8 cellular contexts compared by ENCODE assay signal in genomic region chr5:154444559-154445421, GRCh38. TPM values are rescaled to one million over a fixed set of nuclear protein-coding genes. Genes with fewer than 3 reads are reported as not detected.
DNase-seq lines count a peak whose midpoint lies in the region; ATAC-seq and TF ChIP-seq lines count a peak whose summit lies in the region.

No MANE protein-coding gene starts in this region.

- H3K27ac Mint-ChIP-seq in activated CD8-positive, alpha-beta memory T cell treated with anti-CD3 and anti-CD28 coated beads, Interleukin-2, amount 10 ng/mL, durations not matched to agents 7 days and 5 days: peak overlapping the region; percentile 95
- H3K27ac Mint-ChIP-seq in osteocyte (ENCODE audit: unreplicated experiment): peak overlapping the region; percentile 91

- H3K27me3 Mint-ChIP-seq in activated CD8-positive, alpha-beta memory T cell treated with anti-CD3 and anti-CD28 coated beads, Interleukin-2, amount 10 ng/mL, durations not matched to agents 7 days and 5 days: no peaks in the 10 kb centered on the region
- H3K27me3 Mint-ChIP-seq in osteocyte (ENCODE audit: unreplicated experiment): no peaks in the 10 kb centered on the region

- H3K4me1 Mint-ChIP-seq in activated CD8-positive, alpha-beta memory T cell treated with anti-CD3 and anti-CD28 coated beads, Interleukin-2, amount 10 ng/mL, durations not matched to agents 7 days and 5 days: peaks cover 41% of the 10 kb centered on the region
- peaks cover 34% of the 10 kb centered on the region for H3K4me1 Mint-ChIP-seq in osteocyte (ENCODE audit: unreplicated experiment)

- no peaks in the 10 kb centered on the region for H3K9me3 Mint-ChIP-seq in activated CD8-positive, alpha-beta memory T cell treated with anti-CD3 and anti-CD28 coated beads, Interleukin-2, amount 10 ng/mL, durations not matched to agents 7 days and 5 days (ENCODE audit: low read depth)
- no peaks in the 10 kb centered on the region for H3K9me3 Mint-ChIP-seq in osteocyte (ENCODE audit: unreplicated experiment)

- no peak for ATAC-seq in activated CD8-positive, alpha-beta memory T cell treated with anti-CD3 and anti-CD28 coated beads, Interleukin-2, amount 10 ng/mL, durations not matched to agents 7 days and 5 days
- no peak for ATAC-seq in HG02610 (IDR thresholded peaks at IDR 0.05; ENCODE audit: unreplicated experiment)
- no peak for ATAC-seq in GM21381 (IDR thresholded peaks at IDR 0.05; ENCODE audit: unreplicated experiment)

- H3K27ac ChIP-seq in KOPT-K1 (ENCODE audit: low read depth, low read length, poor library complexity, severe bottlenecking): peak overlapping the region; percentile 80

- H3K36me3 Mint-ChIP-seq in activated CD8-positive, alpha-beta memory T cell treated with anti-CD3 and anti-CD28 coated beads, Interleukin-2, amount 10 ng/mL, durations not matched to agents 7 days and 5 days: peaks cover 32% of the 10 kb centered on the region
- H3K36me3 Mint-ChIP-seq in osteocyte (ENCODE audit: unreplicated experiment): peaks cover 20% of the 10 kb centered on the region

- H3K4me3 Mint-ChIP-seq in activated CD8-positive, alpha-beta memory T cell treated with anti-CD3 and anti-CD28 coated beads, Interleukin-2, amount 10 ng/mL, durations not matched to agents 7 days and 5 days: peak overlapping the region; percentile 99
- H3K4me3 Mint-ChIP-seq in osteocyte (ENCODE audit: unreplicated experiment): peak overlapping the region; percentile 99

- CTCF ChIA-PET in activated CD8-positive, alpha-beta memory T cell treated with anti-CD3 and anti-CD28 coated beads, Interleukin-2, amount 10 ng/mL, durations not matched to agents 7 days and 5 days (lab: Charles Lee): interaction anchor here (1.3 kb wide), 2 partner anchors 23 kb away, joined by 3 to 4 read pairs; no protein-coding TSS in a partner anchor

- H3K36me3 ChIP-seq in KOPT-K1 (ENCODE audit: insufficient read depth, low read length): peaks cover 40% of the 10 kb centered on the region

- TF ChIP-seq CTCF in foreskin fibroblast (IDR thresholded peaks at IDR 0.05; ENCODE audit: low read depth, low read length) (no peak), osteocyte (IDR thresholded peaks at IDR 0.05) (no peak)

- H3K9me3 ChIP-seq in KOPT-K1 (ENCODE audit: insufficient read depth, low read length, poor library complexity, severe bottlenecking): no peaks in the 10 kb centered on the region

- DNase-seq in activated CD8-positive, alpha-beta memory T cell treated with anti-CD3 and anti-CD28 coated beads, Interleukin-2, amount 10 ng/mL, durations not matched to agents 7 days and 5 days: peak; percentile 51
- DNase-seq in activated CD8-positive, alpha-beta memory T cell treated with anti-CD3 and anti-CD28 coated beads for 24 hours: no peak
- peak; percentile 1 for DNase-seq in activated T-helper 1 cell treated with Interleukin-2 at 50 U/mL for 16 hours (ENCODE audit: low read depth)
- DNase-seq in foreskin fibroblast: peak in 1 of 2 donors; percentile 39
- DNase-seq in osteocyte (ENCODE audit: extremely low spot score, unreplicated experiment): peak; percentile 83

- peak overlapping the region; percentile 91 to 98 for H3K4me3 ChIP-seq in foreskin fibroblast (ENCODE audit: low read depth in 1 of 2, low read length in 2 of 2)

RNA-seq across cellular contexts. Expression of gene SAP30L, which starts 1.0 kb away (rescaled TPM):
- 10 to 100 TPM; 40.3 to 42.7 TPM for total RNA-seq in activated CD8-positive, alpha-beta memory T cell treated with anti-CD3 and anti-CD28 coated beads, Interleukin-2, amount 10 ng/mL, durations not matched to agents 7 days and 5 days
- total RNA-seq in osteocyte: 45.9 and 53.2 TPM in 2 replicates

RNA-seq across cellular contexts. Expression of gene HAND1, which starts 33.2 kb away (rescaled TPM):
- total RNA-seq in activated CD8-positive, alpha-beta memory T cell treated with anti-CD3 and anti-CD28 coated beads, Interleukin-2, amount 10 ng/mL, durations not matched to agents 7 days and 5 days: not detected
- total RNA-seq in osteocyte: not detected in 2 replicates
